ENCODE assay signal across 1 cellular context in genomic region chr3:128448491-128448890, GRCh38.
TF ChIP-seq lines count a peak whose summit lies in the region.

No MANE protein-coding gene starts in this region.

TF ChIP-seq in GM12878, 131 proteins besides CTCF, POLR2A, EP300 and RAD21:
- TF ChIP-seq CHD2 (IDR thresholded peaks at IDR 0.05; ENCODE audit: borderline replicate concordance, low read depth, low read length) (no peak), NFIC (IDR thresholded peaks at IDR 0.05; ENCODE audit: low read depth, low read length) (no peak), FOXM1 (IDR thresholded peaks at IDR 0.05; ENCODE audit: low read depth, low read length) (no peak), SP1 (IDR thresholded peaks at IDR 0.05; ENCODE audit: low read depth, low read length) (no peak), MYC (IDR thresholded peaks at IDR 0.05; ENCODE audit: insufficient read depth, insufficient read length, insufficient replicate concordance, low read length, severe bottlenecking) (no peak)
- TF ChIP-seq, protein P1, sequence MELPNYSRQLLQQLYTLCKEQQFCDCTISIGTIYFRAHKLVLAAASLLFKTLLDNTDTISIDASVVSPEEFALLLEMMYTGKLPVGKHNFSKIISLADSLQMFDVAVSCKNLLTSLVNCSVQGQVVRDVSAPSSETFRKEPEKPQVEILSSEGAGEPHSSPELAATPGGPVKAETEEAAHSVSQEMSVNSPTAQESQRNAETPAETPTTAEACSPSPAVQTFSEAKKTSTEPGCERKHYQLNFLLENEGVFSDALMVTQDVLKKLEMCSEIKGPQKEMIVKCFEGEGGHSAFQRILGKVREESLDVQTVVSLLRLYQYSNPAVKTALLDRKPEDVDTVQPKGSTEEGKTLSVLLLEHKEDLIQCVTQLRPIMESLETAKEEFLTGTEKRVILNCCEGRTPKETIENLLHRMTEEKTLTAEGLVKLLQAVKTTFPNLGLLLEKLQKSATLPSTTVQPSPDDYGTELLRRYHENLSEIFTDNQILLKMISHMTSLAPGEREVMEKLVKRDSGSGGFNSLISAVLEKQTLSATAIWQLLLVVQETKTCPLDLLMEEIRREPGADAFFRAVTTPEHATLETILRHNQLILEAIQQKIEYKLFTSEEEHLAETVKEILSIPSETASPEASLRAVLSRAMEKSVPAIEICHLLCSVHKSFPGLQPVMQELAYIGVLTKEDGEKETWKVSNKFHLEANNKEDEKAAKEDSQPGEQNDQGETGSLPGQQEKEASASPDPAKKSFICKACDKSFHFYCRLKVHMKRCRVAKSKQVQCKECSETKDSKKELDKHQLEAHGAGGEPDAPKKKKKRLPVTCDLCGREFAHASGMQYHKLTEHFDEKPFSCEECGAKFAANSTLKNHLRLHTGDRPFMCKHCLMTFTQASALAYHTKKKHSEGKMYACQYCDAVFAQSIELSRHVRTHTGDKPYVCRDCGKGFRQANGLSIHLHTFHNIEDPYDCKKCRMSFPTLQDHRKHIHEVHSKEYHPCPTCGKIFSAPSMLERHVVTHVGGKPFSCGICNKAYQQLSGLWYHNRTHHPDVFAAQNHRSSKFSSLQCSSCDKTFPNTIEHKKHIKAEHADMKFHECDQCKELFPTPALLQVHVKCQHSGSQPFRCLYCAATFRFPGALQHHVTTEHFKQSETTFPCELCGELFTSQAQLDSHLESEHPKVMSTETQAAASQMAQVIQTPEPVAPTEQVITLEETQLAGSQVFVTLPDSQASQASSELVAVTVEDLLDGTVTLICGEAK (IDR thresholded peaks at IDR 0.05; ENCODE audit: borderline replicate concordance) = no peak
- TF ChIP-seq, protein P2, sequence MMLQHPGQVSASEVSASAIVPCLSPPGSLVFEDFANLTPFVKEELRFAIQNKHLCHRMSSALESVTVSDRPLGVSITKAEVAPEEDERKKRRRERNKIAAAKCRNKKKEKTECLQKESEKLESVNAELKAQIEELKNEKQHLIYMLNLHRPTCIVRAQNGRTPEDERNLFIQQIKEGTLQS (IDR thresholded peaks at IDR 0.05; ENCODE audit: borderline replicate concordance, extremely low read depth, low read depth, low read length) = no peak
